24 cellular contexts compared by ENCODE assay signal in genomic region chr13:62653371-62653770, GRCh38.
DNase-seq lines count a peak whose midpoint lies in the region; ATAC-seq, FAIRE-seq and TF ChIP-seq lines count a peak whose summit lies in the region.
"Had no signal": no experiment of that assay in that cellular context is flagged by ENCODE, and none has a peak within 500 bp of the region (broad histone marks: within the 10 kb centered on the region; RNA-seq: fewer than 3 reads in every experiment).

No MANE protein-coding gene starts in this region.

- H2BK15ac ChIP-seq in IMR-90 (ENCODE audit: low read depth, low read length): no peak overlapping the region

- no peaks in the 10 kb centered on the region for H3K79me1 ChIP-seq in IMR-90 (ENCODE audit: low read depth in 1 of 2, low read length in 2 of 2)

- H4K91ac ChIP-seq in IMR-90 (ENCODE audit: insufficient read depth, low read depth, low read length): no peak overlapping the region

- H4K5ac ChIP-seq in IMR-90 (ENCODE audit: low read depth, low read length): no peak overlapping the region

- H2BK120ac ChIP-seq in IMR-90 (ENCODE audit: low read depth, low read length): no peak overlapping the region

- no peak for ATAC-seq in IMR-90 (ENCODE audit: low read depth)
- ATAC-seq: CD8-positive, alpha-beta T cell; GM12878 had no signal

- in situ Hi-C loops in IMR-90 (cut with MboI; ENCODE audit: low sequenced_read_pairs): no loop called here

- no peak overlapping the region for H3K14ac ChIP-seq in IMR-90 (replicated peaks; ENCODE audit: low read depth, low read length)

- no peak overlapping the region for H2AK5ac ChIP-seq in IMR-90 (ENCODE audit: low read depth, low read length)

- DNase-seq in ELR (ENCODE audit: low read depth) (peak; percentile 62), IMR-90 (peak; percentile 18), bronchial epithelial cell (ENCODE audit: low read depth) (peak; percentile 3), renal cortical epithelial cell (ENCODE audit: low read depth) (peak; percentile 27), NCI-H1694 (lab: John Stamatoyannopoulos, UW) (no peak)
- DNase-seq in effector CD8-positive, alpha-beta T cell (lab: John Stamatoyannopoulos, UW): no peak
- DNase-seq in activated CD4-positive, alpha-beta T cell treated with anti-CD3 and anti-CD28 coated beads for 48 hours: no peak
- DNase-seq: AML-193; C1 segment of cervical spinal cord; Caco-2; CD8-positive, alpha-beta T cell; GDM1; GM23248; H7; Karpas-422; NCI-H1092 treated with DMSO at 0.1 percent for 48 hours; NCI-H1436; NCI-H187 treated with DMSO at 0.1 percent for 48 hours; NCI-H2171 treated with DMSO at 0.1 percent for 48 hours; NCI-H524; NCI-H774; Right ventricle myocardium superior had no signal

- H2BK20ac ChIP-seq in IMR-90 (ENCODE audit: low read depth, low read length): no peak overlapping the region

- no peak overlapping the region for H3K9ac ChIP-seq in IMR-90 (ENCODE audit: low read depth, low read length)
- H3K9ac ChIP-seq: GM23248 had no signal

- TF ChIP-seq RAD21 in IMR-90 (IDR thresholded peaks at IDR 0.05; ENCODE audit: low read length): no peak

- CTCF ChIA-PET in IMR-90 (lab: Yijun Ruan, JAX): no interaction called here

- no peak overlapping the region for H2AFZ ChIP-seq in IMR-90 (replicated peaks; ENCODE audit: low read length, poor library complexity)
- H2AFZ ChIP-seq: GM23248 had no signal

- dilution Hi-C loops in IMR-90 (cut with HindIII; ENCODE audit: low sequenced_read_pairs, unreplicated experiment): no loop called here

- no peak for FAIRE-seq in bronchial epithelial cell (lab: Jason Lieb, UNC)
- FAIRE-seq: A204.1, GM12878 had no signal

- POLR2A ChIA-PET in IMR-90 (lab: Charles Lee; ENCODE audit: unreplicated experiment): no interaction called here

- H3K4ac ChIP-seq in IMR-90 (ENCODE audit: low read depth, low read length): no peak overlapping the region

- H2AK9ac ChIP-seq in IMR-90 (replicated peaks; ENCODE audit: low read depth, low read length, poor library complexity): no peak overlapping the region

- H3K27me3 ChIP-seq in IMR-90 (ENCODE audit: control insufficient read depth, insufficient read depth, low read length) (no peaks in the 10 kb centered on the region), bronchial epithelial cell (ENCODE audit: control insufficient read depth, insufficient read depth, low read length) (no peaks in the 10 kb centered on the region)

- no peaks in the 10 kb centered on the region for H3K9me3 ChIP-seq in IMR-90 (ENCODE audit: control insufficient read depth, insufficient read depth, low read length)
- H3K9me3 ChIP-seq: Caco-2 had no signal

- no peak overlapping the region for H3K4me3 ChIP-seq in IMR-90 (ENCODE audit: insufficient read depth, low read depth, low read length)
- no peak overlapping the region for H3K4me3 ChIP-seq in bronchial epithelial cell (ENCODE audit: low read depth, low read length)
- H3K4me3 ChIP-seq: GM12878, GM23248 had no signal

- intact Hi-C loops in IMR-90 (cut with micrococcal nuclease): no loop called here

- no TSS peak for BruUV-seq in IMR-90 (replicated peaks; lab: Mats Ljungman, UMichigan)

- no peak for TF ChIP-seq POLR2A in IMR-90 (IDR thresholded peaks at IDR 0.05; ENCODE audit: low read depth, low read length)

- no peak overlapping the region for H3K56ac ChIP-seq in IMR-90 (ENCODE audit: extremely low read depth, insufficient read depth, low read length)

- no peak overlapping the region for H3K23ac ChIP-seq in IMR-90 (ENCODE audit: low read depth, low read length)

- no peaks in the 10 kb centered on the region for H3K36me3 ChIP-seq in IMR-90 (ENCODE audit: control insufficient read depth, insufficient read depth, low read length)
- no peaks in the 10 kb centered on the region for H3K36me3 ChIP-seq in bronchial epithelial cell (ENCODE audit: control insufficient read depth, insufficient read depth, low read length)

- no peaks in the 10 kb centered on the region for H3K9me1 ChIP-seq in IMR-90 (ENCODE audit: insufficient read depth, low read length)

- H3K4me2 ChIP-seq in IMR-90 (ENCODE audit: low read depth, low read length): no peak overlapping the region

- no peak overlapping the region for H4K8ac ChIP-seq in IMR-90 (ENCODE audit: low read depth in 2 of 2, low read length in 2 of 2)

- no peak overlapping the region for H3K18ac ChIP-seq in IMR-90 (ENCODE audit: low read depth, low read length)

- no peaks in the 10 kb centered on the region for H4K20me1 ChIP-seq in IMR-90 (ENCODE audit: insufficient read depth, low read length)

- no peak overlapping the region for H3K27ac ChIP-seq in IMR-90 (ENCODE audit: insufficient read depth, low read length)
- H3K27ac ChIP-seq: GM23248 had no signal

- no peak overlapping the region for H2BK5ac ChIP-seq in IMR-90 (ENCODE audit: low read depth, low read length, poor library complexity, severe bottlenecking)

- TF ChIP-seq CTCF in IMR-90 (conservative IDR thresholded peaks at IDR 0.05; ENCODE audit: low read depth, low read length) (no peak), bronchial epithelial cell (IDR thresholded peaks at IDR 0.05; ENCODE audit: insufficient read depth, low read length, severe bottlenecking) (no peak)

- H3K4me1 ChIP-seq in IMR-90 (ENCODE audit: control insufficient read depth, insufficient read depth, low read length): no peaks in the 10 kb centered on the region
- H3K4me1 ChIP-seq: Caco-2 had no signal

TF ChIP-seq in IMR-90, 13 proteins besides CTCF, POLR2A, EP300 and RAD21:
- TF ChIP-seq SMC3 (IDR thresholded peaks at IDR 0.05; ENCODE audit: low read depth, low read length) (no peak), RCOR1 (IDR thresholded peaks at IDR 0.05; ENCODE audit: insufficient replicate concordance, low read length) (no peak), CEBPB (IDR thresholded peaks at IDR 0.05; ENCODE audit: low read depth, low read length) (no peak), CHD1 (IDR thresholded peaks at IDR 0.05; ENCODE audit: low read depth, low read length) (no peak), BHLHE40 (IDR thresholded peaks at IDR 0.05; ENCODE audit: low read depth, low read length) (no peak), MAFK (IDR thresholded peaks at IDR 0.05; ENCODE audit: low read depth, low read length) (no peak), RFX5 (IDR thresholded peaks at IDR 0.05; ENCODE audit: low read depth, low read length) (no peak), MAZ (IDR thresholded peaks at IDR 0.05; ENCODE audit: borderline replicate concordance, low read depth, low read length) (no peak)
- TF ChIP-seq, protein P1, sequence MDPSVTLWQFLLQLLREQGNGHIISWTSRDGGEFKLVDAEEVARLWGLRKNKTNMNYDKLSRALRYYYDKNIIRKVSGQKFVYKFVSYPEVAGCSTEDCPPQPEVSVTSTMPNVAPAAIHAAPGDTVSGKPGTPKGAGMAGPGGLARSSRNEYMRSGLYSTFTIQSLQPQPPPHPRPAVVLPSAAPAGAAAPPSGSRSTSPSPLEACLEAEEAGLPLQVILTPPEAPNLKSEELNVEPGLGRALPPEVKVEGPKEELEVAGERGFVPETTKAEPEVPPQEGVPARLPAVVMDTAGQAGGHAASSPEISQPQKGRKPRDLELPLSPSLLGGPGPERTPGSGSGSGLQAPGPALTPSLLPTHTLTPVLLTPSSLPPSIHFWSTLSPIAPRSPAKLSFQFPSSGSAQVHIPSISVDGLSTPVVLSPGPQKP (IDR thresholded peaks at IDR 0.05; ENCODE audit: borderline replicate concordance, low read depth, low read length): no peak
TF ChIP-seq in IMR-90: peak in this region for 0.

Comparison
In these comparisons a context has a peak if more than half of its experiments do, and no peak if none do; other contexts are left out.
1. DNase-seq: peak in ELR (single experiment), IMR-90 (single experiment), bronchial epithelial cell (single experiment) and renal cortical epithelial cell (single experiment); none in effector CD8-positive, alpha-beta T cell (single experiment), NCI-H1694 (single experiment) and activated CD4-positive, alpha-beta T cell treated with anti-CD3 and anti-CD28 coated beads for 48 hours (single experiment).